ENCODE assay signal across 10 cellular contexts in the genomic region with DNA sequence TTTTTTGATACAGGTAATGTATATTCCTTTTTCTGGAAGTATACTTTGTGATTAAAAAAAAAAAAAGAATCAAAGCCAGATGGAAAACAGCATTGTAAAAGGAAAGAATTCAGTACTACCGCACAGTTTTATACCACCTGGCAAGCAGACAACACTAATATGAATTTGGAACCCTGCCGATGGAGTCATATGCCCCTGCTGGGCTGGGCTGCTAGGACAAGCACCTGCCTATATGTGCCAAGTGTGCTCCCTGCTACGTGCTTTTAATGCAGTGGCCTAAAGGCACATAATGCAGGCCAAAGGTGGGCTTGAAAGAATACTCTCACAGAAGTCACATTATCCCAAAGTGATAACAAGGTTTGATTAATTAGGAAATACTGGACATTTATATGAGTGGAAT.
A peak's percentile ranks its signal among the peaks of the same experiment; 100 is the strongest.
DNase-seq lines count a peak whose midpoint lies in the region; ATAC-seq, FAIRE-seq and TF ChIP-seq lines count a peak whose summit lies in the region.
"Had no signal": no experiment of that assay in that cellular context is flagged by ENCODE, and none has a peak within 500 bp of the region (broad histone marks: within the 10 kb centered on the region; RNA-seq: fewer than 3 reads in every experiment).

No MANE protein-coding gene starts in this region.

- peak; percentile 89 for DNase-seq in DMS53 (lab: John Stamatoyannopoulos, UW)
- peak; percentile 59 for DNase-seq in NCI-H1417 treated with DMSO at 0.1 percent for 48 hours (lab: John Stamatoyannopoulos, UW)
- no peak for DNase-seq in RWPE2 (ENCODE audit: low spot score)
- DNase-seq in kidney tubule cell (ENCODE audit: low spot score), result peak; percentile 41
- no peak for DNase-seq in RCC 7860 (ENCODE audit: low spot score)
- no peak for DNase-seq in activated T-cell treated with anti-CD3 and anti-CD28 coated beads, Interleukin-2, amount 50 U/mL, for 48 hours
- DNase-seq: amygdala had no signal

- no peak for TF ChIP-seq CTCF in RWPE2 (IDR thresholded peaks at IDR 0.05; ENCODE audit: poor library complexity, severe bottlenecking)

- ATAC-seq in RWPE2 (ENCODE audit: low read depth) (peak; percentile 66), GM21737 (IDR thresholded peaks at IDR 0.05; ENCODE audit: unreplicated experiment) (no peak), GM21526 (IDR thresholded peaks at IDR 0.05; ENCODE audit: low FRiP score, unreplicated experiment) (no peak)
- ATAC-seq: stimulated activated memory B cell treated with anti-CD40 and anti-IgM and Interleukin-4, amounts not matched to agents 10 μg/mL and 1 μg/mL and 100 μg/mL, for 72 hours had no signal

- no peaks in the 10 kb centered on the region for H3K4me1 ChIP-seq in RWPE2 (ENCODE audit: insufficient read depth, poor library complexity, severe bottlenecking)

- no peaks in the 10 kb centered on the region for H3K27me3 ChIP-seq in RWPE2 (ENCODE audit: insufficient read depth, poor library complexity, severe bottlenecking)

- H3K9me3 ChIP-seq in RWPE2 (ENCODE audit: severe bottlenecking), result no peaks in the 10 kb centered on the region

- H3K27ac ChIP-seq in RWPE2 (ENCODE audit: poor library complexity, severe bottlenecking), result no peak overlapping the region

- FAIRE-seq in RCC 7860 (lab: Jason Lieb, UNC), result no peak

- no peaks in the 10 kb centered on the region for H3K36me3 ChIP-seq in RWPE2 (ENCODE audit: low read depth)

- no peak overlapping the region for H3K4me3 ChIP-seq in RWPE2 (ENCODE audit: severe bottlenecking)

Comparison
In these comparisons a context has a peak if more than half of its experiments do, and no peak if none do; other contexts are left out.
1. DNase-seq: peak in DMS53 (single experiment), NCI-H1417 treated with DMSO at 0.1 percent for 48 hours (single experiment) and kidney tubule cell (single experiment); none in RWPE2 (single experiment), RCC 7860 (single experiment) and activated T-cell treated with anti-CD3 and anti-CD28 coated beads, Interleukin-2, amount 50 U/mL, for 48 hours (0 of 2).